ENCODE assay signal across 8 cellular contexts in the genomic region with DNA sequence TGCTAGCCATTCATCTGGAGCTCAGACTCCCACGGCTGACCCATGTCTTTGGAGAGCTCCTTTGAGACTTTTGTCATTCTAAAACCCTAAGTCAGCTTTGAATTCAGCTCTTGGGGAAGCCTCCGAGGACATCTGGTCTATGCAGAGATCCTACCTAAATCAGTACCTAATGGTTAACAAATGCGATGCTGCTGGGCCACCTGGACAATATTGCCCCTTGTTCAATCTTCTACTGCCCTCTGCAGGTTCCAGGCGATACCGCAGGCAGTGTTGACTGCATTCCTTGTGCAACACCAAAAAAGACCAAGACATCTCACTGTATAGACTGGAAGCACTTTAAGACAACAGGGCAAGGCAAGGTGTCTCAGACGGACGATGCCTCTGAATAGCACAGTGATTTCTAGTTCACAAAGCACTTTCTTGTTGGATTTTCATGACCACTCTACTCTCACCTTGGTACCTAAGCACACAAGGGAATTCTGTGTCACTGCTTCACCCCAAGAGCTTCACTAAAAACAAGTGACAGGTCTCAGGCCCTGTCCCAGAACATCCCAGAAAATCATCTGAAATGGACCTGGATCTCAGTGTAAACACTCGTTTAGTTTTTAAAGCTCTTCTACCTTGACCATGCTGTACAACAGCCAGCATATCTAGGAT.
DNase-seq lines count a peak whose midpoint lies in the region; ATAC-seq and TF ChIP-seq lines count a peak whose summit lies in the region.

No MANE protein-coding gene starts in this region.

- H3K27me3 ChIP-seq in BE2C = peaks cover 5% of the 10 kb centered on the region; the same call in 1 of the 2 replicates

- peaks cover 5% of the 10 kb centered on the region; the same call in 1 of the 2 replicates for H3K4me1 ChIP-seq in BE2C

- H3K36me3 ChIP-seq in BE2C = no peaks in the 10 kb centered on the region

- intact Hi-C loops in activated CD8-positive, alpha-beta T cell treated with anti-CD3 and anti-CD28 coated beads for 36 hours (cut with micrococcal nuclease) = loop anchor here (5.0 to 10.0 kb wide), 2 partner anchors 469 to 621 kb away; no protein-coding TSS in a partner anchor

- TF ChIP-seq CTCF in BE2C (IDR thresholded peaks at IDR 0.05; ENCODE audit: low read depth, low read length) (peak; percentile 98), mesothelial cell of epicardium (IDR thresholded peaks at IDR 0.05; ENCODE audit: unreplicated experiment) (peak; percentile 82)
- TF ChIP-seq CTCF in activated CD8-positive, alpha-beta T cell treated with anti-CD3 and anti-CD28 coated beads for 36 hours (IDR thresholded peaks at IDR 0.05) = peak; percentile 88

- CTCF ChIA-PET in activated CD8-positive, alpha-beta T cell treated with anti-CD3 and anti-CD28 coated beads for 36 hours (lab: Charles Lee) = interaction anchor here (0.6 to 6.3 kb wide), 43 partner anchors 10 to 1168 kb away, joined by 3 to 54 read pairs (median 4); a partner anchor contains a TSS

- POLR2A ChIA-PET in activated CD8-positive, alpha-beta T cell treated with anti-CD3 and anti-CD28 coated beads for 36 hours (lab: Charles Lee) = no interaction called here

- no peak overlapping the region for H3K4me3 ChIP-seq in BE2C (ENCODE audit: low read depth, low read length)

- peak; percentile 81 for ATAC-seq in GM19043 (IDR thresholded peaks at IDR 0.05; ENCODE audit: low read depth, unreplicated experiment)
- peak; percentile 88 for ATAC-seq in HG03432 (IDR thresholded peaks at IDR 0.05; ENCODE audit: unreplicated experiment)
- peak; percentile 95 for ATAC-seq in activated CD8-positive, alpha-beta T cell treated with anti-CD3 and anti-CD28 coated beads for 36 hours
- ATAC-seq in effector memory CD8-positive, alpha-beta T cell (replicated peaks) = peak; percentile 88

- H3K4me3 Mint-ChIP-seq in activated CD8-positive, alpha-beta T cell treated with anti-CD3 and anti-CD28 coated beads for 36 hours = no peak overlapping the region
- H3K4me3 Mint-ChIP-seq in effector memory CD8-positive, alpha-beta T cell = no peak overlapping the region
- no peak overlapping the region for H3K4me3 Mint-ChIP-seq in mesothelial cell of epicardium

- no peak overlapping the region for H3K27ac Mint-ChIP-seq in activated CD8-positive, alpha-beta T cell treated with anti-CD3 and anti-CD28 coated beads for 36 hours
- no peak overlapping the region for H3K27ac Mint-ChIP-seq in effector memory CD8-positive, alpha-beta T cell
- H3K27ac Mint-ChIP-seq in mesothelial cell of epicardium = no peak overlapping the region

- no peaks in the 10 kb centered on the region for H3K27me3 Mint-ChIP-seq in activated CD8-positive, alpha-beta T cell treated with anti-CD3 and anti-CD28 coated beads for 36 hours
- H3K27me3 Mint-ChIP-seq in effector memory CD8-positive, alpha-beta T cell = peaks cover 33 to 51% of the 10 kb centered on the region in 2 donors
- peaks cover 32% of the 10 kb centered on the region for H3K27me3 Mint-ChIP-seq in mesothelial cell of epicardium (ENCODE audit: low read depth)

- no peaks in the 10 kb centered on the region for H3K4me1 Mint-ChIP-seq in activated CD8-positive, alpha-beta T cell treated with anti-CD3 and anti-CD28 coated beads for 36 hours (ENCODE audit: low read depth)
- H3K4me1 Mint-ChIP-seq in effector memory CD8-positive, alpha-beta T cell (ENCODE audit: low read depth in 2 of 2) = no peaks in the 10 kb centered on the region
- H3K4me1 Mint-ChIP-seq in mesothelial cell of epicardium = peaks cover 29% of the 10 kb centered on the region

- no peaks in the 10 kb centered on the region for H3K9me3 Mint-ChIP-seq in activated CD8-positive, alpha-beta T cell treated with anti-CD3 and anti-CD28 coated beads for 36 hours
- H3K9me3 Mint-ChIP-seq in effector memory CD8-positive, alpha-beta T cell = no peaks in the 10 kb centered on the region
- H3K9me3 Mint-ChIP-seq in mesothelial cell of epicardium = no peaks in the 10 kb centered on the region

- no peaks in the 10 kb centered on the region for H3K36me3 Mint-ChIP-seq in activated CD8-positive, alpha-beta T cell treated with anti-CD3 and anti-CD28 coated beads for 36 hours (ENCODE audit: low read depth)
- H3K36me3 Mint-ChIP-seq in effector memory CD8-positive, alpha-beta T cell (ENCODE audit: insufficient read depth) = no peaks in the 10 kb centered on the region
- H3K36me3 Mint-ChIP-seq in mesothelial cell of epicardium = no peaks in the 10 kb centered on the region

- no peaks in the 10 kb centered on the region for H3K9me3 ChIP-seq in BE2C

- DNase-seq in BE2C (peak; percentile 78), NCI-H69 (lab: John Stamatoyannopoulos, UW) (peak; percentile 71), mesothelial cell of epicardium (ENCODE audit: low spot score in 2 of 2, unreplicated experiment in 2 of 2) (peak; percentile 49 to 88)
- DNase-seq in activated CD8-positive, alpha-beta T cell treated with anti-CD3 and anti-CD28 coated beads for 36 hours = peak; percentile 87
- peak; percentile 74 to 82 (median 78) for DNase-seq in effector memory CD8-positive, alpha-beta T cell
- peak; percentile 51 to 65 for DNase-seq in stimulated activated CD8-positive, alpha-beta memory T cell treated with anti-CD3 and anti-CD28 coated beads, Interleukin-2, amount 100 ng/mL, for 48 hours (ENCODE audit: low read depth in 2 of 2)
